In genomic region chr12:93050026-93050747, GRCh38 we compare ENCODE assay signal across 12 cellular contexts.
DNase-seq lines count a peak whose midpoint lies in the region; ATAC-seq and TF ChIP-seq lines count a peak whose summit lies in the region.
"Had no signal": no experiment of that assay in that cellular context is flagged by ENCODE, and none has a peak within 500 bp of the region (broad histone marks: within the 10 kb centered on the region; RNA-seq: fewer than 3 reads in every experiment).

No MANE protein-coding gene starts in this region.

- no peak overlapping the region for H3K4me3 Mint-ChIP-seq in endodermal cell
- H3K4me3 Mint-ChIP-seq in osteocyte (ENCODE audit: unreplicated experiment) = no peak overlapping the region
- H3K4me3 Mint-ChIP-seq: stimulated activated naive B cell treated with anti-CD40 and anti-IgM and Interleukin-4, amounts not matched to agents 10 μg/mL and 1 μg/mL and 100 μg/mL, for 72 hours had no signal

- H3K9me3 ChIP-seq in PC-3 (ENCODE audit: low read length) (no peaks in the 10 kb centered on the region), endodermal cell (ENCODE audit: control insufficient read depth, low read length) (peaks cover 7% of the 10 kb centered on the region)
- H3K9me3 ChIP-seq: Peyer's patch had no signal

- no peak for TF ChIP-seq CTCF in PC-3 (conservative IDR thresholded peaks at IDR 0.05; ENCODE audit: low read depth, low read length)
- no peak for TF ChIP-seq CTCF in endodermal cell (conservative IDR thresholded peaks at IDR 0.05)
- no peak for TF ChIP-seq CTCF in osteocyte (IDR thresholded peaks at IDR 0.05)

- H3K27me3 Mint-ChIP-seq in endodermal cell (ENCODE audit: insufficient read depth) (no peaks in the 10 kb centered on the region), osteocyte (ENCODE audit: unreplicated experiment) (peaks cover 2% of the 10 kb centered on the region)

- 68 to 94% methylated on average over 2 to 3 of the region's 3 CpGs for WGBS in endodermal cell (ENCODE audit: insufficient coverage in 1 of 2, insufficient read length in 1 of 2), 2 experiments

- H3K9me3 Mint-ChIP-seq in endodermal cell (peaks cover 12% of the 10 kb centered on the region), osteocyte (ENCODE audit: unreplicated experiment) (peaks cover 6% of the 10 kb centered on the region)

- BruUV-seq in PC-3 (replicated peaks; lab: Mats Ljungman, UMichigan) = no TSS peak

- H3K36me3 Mint-ChIP-seq in endodermal cell (ENCODE audit: low read depth) (peaks cover 3% of the 10 kb centered on the region), osteocyte (ENCODE audit: unreplicated experiment) (no peaks in the 10 kb centered on the region)
- H3K36me3 Mint-ChIP-seq: stimulated activated naive B cell treated with anti-CD40 and anti-IgM and Interleukin-4, amounts not matched to agents 10 μg/mL and 1 μg/mL and 100 μg/mL, for 72 hours had no signal

- no peak overlapping the region for H3K4me2 ChIP-seq in PC-3 (ENCODE audit: low read length)

- H3K27ac Mint-ChIP-seq in endodermal cell = peak overlapping the region; percentile 12
- H3K27ac Mint-ChIP-seq in osteocyte (ENCODE audit: unreplicated experiment) = peak overlapping the region; percentile 73
- H3K27ac Mint-ChIP-seq: stimulated activated naive B cell treated with anti-CD40 and anti-IgM and Interleukin-4, amounts not matched to agents 10 μg/mL and 1 μg/mL and 100 μg/mL, for 72 hours had no signal

- H3K27ac ChIP-seq in PC-3 (ENCODE audit: low read length) (no peak overlapping the region), endodermal cell (ENCODE audit: low read depth, low read length) (no peak overlapping the region)
- H3K27ac ChIP-seq: Peyer's patch had no signal

- H3K36me3 ChIP-seq in PC-3 (ENCODE audit: low read depth, low read length) (no peaks in the 10 kb centered on the region), endodermal cell (ENCODE audit: control insufficient read depth, insufficient read depth, low read length) (no peaks in the 10 kb centered on the region)
- H3K36me3 ChIP-seq: Peyer's patch had no signal

- ATAC-seq in PC-3 (peak; percentile 49), HG03442 (IDR thresholded peaks at IDR 0.05; ENCODE audit: unreplicated experiment) (no peak)
- no peak for ATAC-seq in activated CD4-positive, CD25-positive, alpha-beta regulatory T cell treated with anti-CD3 and anti-CD28 coated beads, Interleukin-2, amount 50 U/mL, for 24 hours
- ATAC-seq: esophagus mucosa; stimulated activated naive B cell treated with anti-CD40 and anti-IgM and Interleukin-4, amounts not matched to agents 10 μg/mL and 1 μg/mL and 100 μg/mL, for 72 hours had no signal

- intact Hi-C loops in PC-3 (cut with micrococcal nuclease) = no loop called here

- H3K9me2 ChIP-seq in PC-3 (replicated peaks; ENCODE audit: low read length) = no peaks in the 10 kb centered on the region

- peaks cover 34% of the 10 kb centered on the region for H3K4me1 Mint-ChIP-seq in endodermal cell
- H3K4me1 Mint-ChIP-seq in osteocyte (ENCODE audit: unreplicated experiment) = peaks cover 26% of the 10 kb centered on the region
- H3K4me1 Mint-ChIP-seq: stimulated activated naive B cell treated with anti-CD40 and anti-IgM and Interleukin-4, amounts not matched to agents 10 μg/mL and 1 μg/mL and 100 μg/mL, for 72 hours had no signal

- peak; percentile 28 for DNase-seq in GM04504 (ENCODE audit: low read depth)
- peak; percentile 40 for DNase-seq in PC-3
- no peak for DNase-seq in endodermal cell
- DNase-seq in osteocyte (ENCODE audit: extremely low spot score, unreplicated experiment) = no peak
- DNase-seq in NCI-H774 (lab: John Stamatoyannopoulos, UW) = no peak
- no peak for DNase-seq in SIG-M5 treated with dmso at 0.1 percent for 504 hours (lab: John Stamatoyannopoulos, UW; ENCODE audit: unreplicated experiment)
- DNase-seq: activated naive CD4-positive, alpha-beta T cell treated with Interleukin-2 at 50 U/mL for 16 hours; Peyer's patch; stimulated activated naive B cell treated with anti-CD40 and anti-IgM and Interleukin-4, amounts not matched to agents 10 μg/mL and 1 μg/mL and 100 μg/mL, for 72 hours had no signal

- no peaks in the 10 kb centered on the region for H3K79me2 ChIP-seq in PC-3 (ENCODE audit: low read length)

- no peaks in the 10 kb centered on the region for H4K20me1 ChIP-seq in PC-3 (ENCODE audit: low read length)

- no peak overlapping the region for H3K9ac ChIP-seq in PC-3 (ENCODE audit: low read length)
- H3K9ac ChIP-seq in endodermal cell (ENCODE audit: extremely low read depth, low read length, poor library complexity, severe bottlenecking) = no peak overlapping the region

- H3K27me3 ChIP-seq in PC-3 (ENCODE audit: low read length) (no peaks in the 10 kb centered on the region), endodermal cell (ENCODE audit: control insufficient read depth, insufficient read depth, low read length, poor library complexity, severe bottlenecking) (no peaks in the 10 kb centered on the region)
- H3K27me3 ChIP-seq: Peyer's patch had no signal

- CTCF ChIA-PET in PC-3 (lab: Charles Lee) = no interaction called here

- POLR2A ChIA-PET in PC-3 (lab: Charles Lee; ENCODE audit: unreplicated experiment) = no interaction called here

- no peak overlapping the region for H3K4me3 ChIP-seq in PC-3 (ENCODE audit: low read length)
- H3K4me3 ChIP-seq in endodermal cell (ENCODE audit: low read length) = no peak overlapping the region
- H3K4me3 ChIP-seq: Peyer's patch had no signal

- no peaks in the 10 kb centered on the region for H3F3A ChIP-seq in PC-3 (ENCODE audit: low read length, unreplicated experiment)

- H3K4me1 ChIP-seq in PC-3 (ENCODE audit: insufficient read depth, low read length) (peaks cover 8% of the 10 kb centered on the region), endodermal cell (ENCODE audit: control insufficient read depth, insufficient read depth, low read length) (peaks cover 6% of the 10 kb centered on the region)
- H3K4me1 ChIP-seq: Peyer's patch had no signal

- peak overlapping the region; percentile 42 for H2AFZ ChIP-seq in PC-3 (ENCODE audit: low read length)

Comparison
In these comparisons a context has a peak if more than half of its experiments do, and no peak if none do; other contexts are left out.
1. DNase-seq: peak in GM04504 (single experiment) and PC-3 (single experiment); none in endodermal cell (single experiment), osteocyte (single experiment), NCI-H774 (single experiment) and SIG-M5 treated with dmso at 0.1 percent for 504 hours (single experiment).